In genomic region chr7:155069992-155070827, GRCh38 we compare ENCODE assay signal across 8 cellular contexts. TPM values are rescaled to one million over a fixed set of nuclear protein-coding genes. Genes with fewer than 3 reads are reported as not detected.
DNase-seq lines count a peak whose midpoint lies in the region; ATAC-seq and TF ChIP-seq lines count a peak whose summit lies in the region.

TSS of gene HTR5A (plus strand) at chr7:155070324. CDS start at chr7:155070900, 576 bp downstream.

- H3K9me3 Mint-ChIP-seq in activated CD4-positive, alpha-beta memory T cell treated with anti-CD3 and anti-CD28 coated beads, Interleukin-2, amount 10 ng/mL, durations not matched to agents 7 days and 5 days: no peaks in the 10 kb centered on the region

- no peak within 1 kb of the TSS for H3K4me3 Mint-ChIP-seq in activated CD4-positive, alpha-beta memory T cell treated with anti-CD3 and anti-CD28 coated beads, Interleukin-2, amount 10 ng/mL, durations not matched to agents 7 days and 5 days

- ATAC-seq in GM18498 (IDR thresholded peaks at IDR 0.05; ENCODE audit: unreplicated experiment): peak; percentile 99
- peak; percentile 99 to 100 (median 100) for ATAC-seq in right lobe of liver

- H3K4me3 ChIP-seq in HFF-Myc (replicated peaks; ENCODE audit: low read depth, low read length): no peak within 1 kb of the TSS
- peak within 1 kb of the TSS in 58 of 59 donors; percentile 10 to 70 (median 50) for H3K4me3 ChIP-seq in dorsolateral prefrontal cortex
- no peak within 1 kb of the TSS for H3K4me3 ChIP-seq in right lobe of liver

- no peaks in the 10 kb centered on the region for H3K4me1 Mint-ChIP-seq in activated CD4-positive, alpha-beta memory T cell treated with anti-CD3 and anti-CD28 coated beads, Interleukin-2, amount 10 ng/mL, durations not matched to agents 7 days and 5 days

- peak; percentile 54 for DNase-seq in HFF-Myc (ENCODE audit: extremely low read depth, low read depth)
- peak; percentile 29 for DNase-seq in NAMALWA (ENCODE audit: low spot score)
- DNase-seq in activated CD4-positive, alpha-beta memory T cell treated with anti-CD3 and anti-CD28 coated beads, Interleukin-2, amount 10 ng/mL, durations not matched to agents 7 days and 5 days: peak; percentile 85
- DNase-seq in dorsolateral prefrontal cortex: peak; percentile 43 to 80 (median 70)
- peak; percentile 82 to 89 (median 86) for DNase-seq in right lobe of liver
- peak; percentile 47 for DNase-seq in stimulated activated CD8-positive, alpha-beta memory T cell treated with anti-CD3 and anti-CD28 coated beads, Interleukin-12 subunit alpha, Interleukin-12 subunit beta, amount 100 ng/mL, for 1 hour (ENCODE audit: low read depth)
- DNase-seq in NCI-H187 treated with DMSO at 0.1 percent for 48 hours (lab: John Stamatoyannopoulos, UW): no peak

- no peak for TF ChIP-seq POLR2A in right lobe of liver (IDR thresholded peaks at IDR 0.05)

- H3K27me3 ChIP-seq in dorsolateral prefrontal cortex (peaks cover 0 to 32% (median 7%) of the 10 kb centered on the region in 45 donors), right lobe of liver (peaks cover 0 to 14% of the 10 kb centered on the region in 2 donors)

- CTCF ChIA-PET in activated CD4-positive, alpha-beta memory T cell treated with anti-CD3 and anti-CD28 coated beads, Interleukin-2, amount 10 ng/mL, durations not matched to agents 7 days and 5 days (lab: Charles Lee): no interaction called here

- intact Hi-C loops in dorsolateral prefrontal cortex (cut with DNase I): no loop called here
- intact Hi-C loops in right lobe of liver (cut with DNase I): no loop called here

- no peaks in the 10 kb centered on the region for H3K9me3 ChIP-seq in right lobe of liver

- TF ChIP-seq CTCF in HFF-Myc (IDR thresholded peaks at IDR 0.05; ENCODE audit: low read depth, low read length, missing control alignments) (no peak), dorsolateral prefrontal cortex (IDR thresholded peaks at IDR 0.05 in 54 of 56, conservative IDR thresholded peaks at IDR 0.05 in 2 of 56; ENCODE audit: low read depth in 1 of 56, partially characterized antibody in 56 of 56) (peak in 28 of 56 donors; percentile 7 to 38 (median 20)), right lobe of liver (IDR thresholded peaks at IDR 0.05) (peak in 1 of 4 donors; percentile 18)

- 3% methylated on average over 7 of the region's 49 CpGs for WGBS in right lobe of liver (ENCODE audit: insufficient coverage, low coverage, low lambda C conversion rate, missing lambda C conversion rate)

- H3K36me3 ChIP-seq in right lobe of liver: no peaks in the 10 kb centered on the region

- H3K36me3 Mint-ChIP-seq in activated CD4-positive, alpha-beta memory T cell treated with anti-CD3 and anti-CD28 coated beads, Interleukin-2, amount 10 ng/mL, durations not matched to agents 7 days and 5 days (ENCODE audit: low read depth): no peaks in the 10 kb centered on the region

- H3K27me3 Mint-ChIP-seq in activated CD4-positive, alpha-beta memory T cell treated with anti-CD3 and anti-CD28 coated beads, Interleukin-2, amount 10 ng/mL, durations not matched to agents 7 days and 5 days: peaks cover 16% of the 10 kb centered on the region

- H3K4me1 ChIP-seq in right lobe of liver: no peaks in the 10 kb centered on the region

- H3K27ac Mint-ChIP-seq in activated CD4-positive, alpha-beta memory T cell treated with anti-CD3 and anti-CD28 coated beads, Interleukin-2, amount 10 ng/mL, durations not matched to agents 7 days and 5 days: no peak within 1 kb of the TSS

- peak within 1 kb of the TSS in 50 of 59 donors; percentile 10 to 87 (median 72) for H3K27ac ChIP-seq in dorsolateral prefrontal cortex
- H3K27ac ChIP-seq in right lobe of liver: no peak within 1 kb of the TSS

- POLR2A ChIA-PET in activated CD4-positive, alpha-beta memory T cell treated with anti-CD3 and anti-CD28 coated beads, Interleukin-2, amount 10 ng/mL, durations not matched to agents 7 days and 5 days (lab: Charles Lee): no interaction called here

RNA-seq across cellular contexts. Expression of gene HTR5A, which starts in this region (rescaled TPM):
- not detected for total RNA-seq in activated CD4-positive, alpha-beta memory T cell treated with anti-CD3 and anti-CD28 coated beads, Interleukin-2, amount 10 ng/mL, durations not matched to agents 7 days and 5 days
- 10 to 100 TPM in 104 of 120 experiments, 1 to 10 TPM in 16; 4.8 to 30.1 (median 15.6) TPM for total RNA-seq in dorsolateral prefrontal cortex
- not detected for total RNA-seq in right lobe of liver

Comparison
In these comparisons a context has a peak if more than half of its experiments do, and no peak if none do; other contexts are left out.
1. RNA of gene HTR5A (total RNA-seq): 4.8 to 30.1 TPM in dorsolateral prefrontal cortex; not detected in activated CD4-positive, alpha-beta memory T cell treated with anti-CD3 and anti-CD28 coated beads, Interleukin-2, amount 10 ng/mL, durations not matched to agents 7 days and 5 days and not detected in right lobe of liver; every median in the first group is over 4 times any median in the second.
2. Peak in DNase-seq in activated CD4-positive, alpha-beta memory T cell treated with anti-CD3 and anti-CD28 coated beads, Interleukin-2, amount 10 ng/mL, durations not matched to agents 7 days and 5 days; RNA of the gene not detected or under 1 TPM.
3. Peak in DNase-seq and ATAC-seq in right lobe of liver; RNA of the gene not detected or under 1 TPM.
4. H3K4me3 ChIP-seq: peak in dorsolateral prefrontal cortex (58 of 59); none in HFF-Myc (single experiment) and right lobe of liver (0 of 3).
5. H3K27ac ChIP-seq: peak in dorsolateral prefrontal cortex (50 of 59); none in right lobe of liver (0 of 3).